ENCODE assay signal across 8 cellular contexts in the genomic region with DNA sequence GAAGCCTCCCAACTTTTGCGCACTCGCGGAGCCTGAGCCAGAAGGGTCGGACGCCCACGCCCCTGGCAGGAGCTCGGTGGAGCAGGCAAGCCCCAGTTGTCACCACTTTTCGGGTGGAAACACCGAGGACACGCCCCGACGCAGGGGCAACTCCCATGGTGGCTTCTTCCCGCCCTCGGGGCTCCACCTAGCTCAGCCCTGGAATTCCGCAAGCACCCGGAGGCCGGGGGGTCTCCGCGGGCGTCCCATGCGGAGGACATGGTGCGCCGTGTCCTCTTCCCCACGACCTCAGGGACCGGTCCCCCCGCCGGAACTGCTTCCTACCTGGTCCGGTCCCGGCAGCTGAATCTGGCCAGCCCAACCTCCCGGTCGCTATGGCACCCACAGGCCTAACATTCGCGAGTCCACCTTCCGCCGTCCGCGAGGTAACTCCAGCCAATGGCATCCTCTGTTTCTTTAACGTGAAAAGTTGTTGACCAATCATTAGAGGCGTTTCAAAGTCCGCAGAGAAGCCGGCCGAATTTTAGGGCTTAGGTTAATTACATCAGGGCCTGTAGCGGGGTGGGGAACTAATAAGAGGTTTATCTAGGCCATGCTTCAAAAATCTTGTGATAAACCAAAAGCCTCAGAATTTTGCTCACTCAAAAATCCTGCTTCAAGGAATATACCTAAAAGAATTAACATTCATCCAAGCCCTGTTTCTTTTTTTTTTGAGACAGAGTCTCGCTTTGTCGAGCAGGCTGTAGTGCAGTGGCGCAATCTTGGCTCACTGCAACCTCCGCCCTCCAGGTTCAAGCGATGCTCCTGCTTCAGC.
DNase-seq lines count a peak whose midpoint lies in the region; ATAC-seq lines count a peak whose summit lies in the region.

A gene with protein sequence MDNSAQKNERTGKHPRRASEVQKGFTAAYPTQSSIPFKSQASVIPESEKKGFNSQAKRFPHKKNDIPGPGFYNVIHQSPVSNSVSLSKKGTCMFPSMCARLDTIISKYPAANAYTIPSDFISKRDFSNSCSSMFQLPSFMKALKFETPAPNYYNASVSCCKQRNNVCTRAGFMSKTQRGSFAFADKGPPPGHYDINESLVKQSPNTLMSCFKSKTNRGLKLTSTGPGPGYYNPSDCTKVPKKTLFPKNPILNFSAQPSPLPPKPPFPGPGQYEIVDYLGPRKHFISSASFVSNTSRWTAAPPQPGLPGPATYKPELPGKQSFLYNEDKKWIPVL (minus strand): TSS at position 433 of the 814 bp plus-strand sequence. CDS start 12,394 bp downstream, outside the sequence.

- H3K4me1 ChIP-seq in muscle layer of duodenum (ENCODE audit: control insufficient read depth in 1 of 2, insufficient read depth in 2 of 2, low read length in 2 of 2) = peaks cover 5 to 15% of the 10 kb centered on the region in 2 donors

- H3K4me3 ChIP-seq in muscle layer of duodenum (ENCODE audit: low read depth in 1 of 2, low read length in 2 of 2) = peak within 1 kb of the TSS; percentile 69 to 94

- H3K27me3 ChIP-seq in muscle layer of duodenum (ENCODE audit: low read depth, low read length) = no peaks in the 10 kb centered on the region

- no peaks in the 10 kb centered on the region for H3K9me3 ChIP-seq in muscle layer of duodenum (ENCODE audit: control insufficient read depth in 1 of 2, low read length in 2 of 2)

- ATAC-seq in HG03108 (IDR thresholded peaks at IDR 0.05; ENCODE audit: unreplicated experiment) = no peak

- H3K27ac ChIP-seq in muscle layer of duodenum (ENCODE audit: low read length) = no peak within 1 kb of the TSS

- peak; percentile 85 for DNase-seq in EH (ENCODE audit: low read depth)
- peak; percentile 87 for DNase-seq in HuH-7.5 (ENCODE audit: low spot score)
- peak; percentile 85 for DNase-seq in RKO (ENCODE audit: low spot score)
- DNase-seq in activated T-helper 1 cell treated with anti-CD3 and anti-CD28 coated beads, Interleukin-2, amount 50 U/mL, for 16 hours (ENCODE audit: low read depth in 1 of 2, low spot score in 1 of 2) = peak; percentile 46 to 55
- DNase-seq in fibroblast of gingiva (ENCODE audit: low read depth) = peak; percentile 76
- peak; percentile 57 to 67 for DNase-seq in stimulated activated CD8-positive, alpha-beta memory T cell treated with anti-CD3 and anti-CD28 coated beads, Interleukin-7, amount 100 ng/mL, for 4 hours (ENCODE audit: low read depth in 2 of 2)

- H3K36me3 ChIP-seq in muscle layer of duodenum (ENCODE audit: control insufficient read depth in 1 of 2, insufficient read depth in 2 of 2, low read length in 2 of 2) = peaks cover 0 to 4% of the 10 kb centered on the region in 2 donors
